Comparison of ENCODE assay signal across 7 cellular contexts in the genomic region with DNA sequence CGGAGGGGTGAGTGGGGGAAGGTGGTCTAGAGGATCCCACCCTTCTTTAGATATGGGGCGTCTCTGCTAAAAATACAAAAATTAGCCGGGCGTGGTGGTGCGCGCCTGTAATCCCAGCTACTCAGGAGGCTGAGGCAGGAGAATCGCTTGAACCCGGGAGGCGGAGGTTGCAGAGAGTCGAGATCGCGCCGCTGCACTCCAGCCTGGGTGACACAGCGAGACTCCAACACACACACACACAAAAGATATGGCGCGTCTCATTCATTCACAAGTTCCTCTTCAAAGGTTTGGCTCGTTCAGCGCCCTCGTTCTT. TPM values are rescaled to one million over a fixed set of nuclear protein-coding genes. Genes with fewer than 3 reads are reported as not detected.
DNase-seq lines count a peak whose midpoint lies in the region; ATAC-seq, FAIRE-seq and TF ChIP-seq lines count a peak whose summit lies in the region.
"Not testable (repeated sequence)": the region's sequence is repeated elsewhere in the genome, so short reads cannot be mapped to it uniquely, and the experiment has no call there.
"Had no signal": no experiment of that assay in that cellular context is flagged by ENCODE, and none has a peak within 500 bp of the region (broad histone marks: within the 10 kb centered on the region; RNA-seq: fewer than 3 reads in every experiment).

No MANE protein-coding gene starts in this region.

- H3K27me3 Mint-ChIP-seq in IgD-negative memory B cell; activated CD4-positive, alpha-beta memory T cell treated with anti-CD3 and anti-CD28 coated beads, Interleukin-2, amount 10 ng/mL, durations not matched to agents 7 days and 5 days: not testable (repeated sequence)

- POLR2A ChIA-PET in AG04450 (lab: Yijun Ruan, JAX): not testable (repeated sequence)
- POLR2A ChIA-PET in activated CD4-positive, alpha-beta memory T cell treated with anti-CD3 and anti-CD28 coated beads, Interleukin-2, amount 10 ng/mL, durations not matched to agents 7 days and 5 days (lab: Charles Lee): interaction anchor here (1.4 kb wide), 1 partner anchor 39 kb away, joined by 6 read pairs; the partner anchor contains the start of gene CDC34

- H3K27me3 ChIP-seq in AG04450 (ENCODE audit: control insufficient read depth, insufficient read depth, low read length); dorsolateral prefrontal cortex; iPS-20b (ENCODE audit: insufficient read depth, low read length); pancreas: not testable (repeated sequence)

- peak overlapping the region; percentile 86; the same call in 1 of the 2 replicates for H3K9ac ChIP-seq in iPS-20b (ENCODE audit: low read depth, low read length)

- H3K27ac ChIP-seq in AG04450 (ENCODE audit: low read depth, low read length); iPS-20b (ENCODE audit: low read length): not testable (repeated sequence)
- H3K27ac ChIP-seq in dorsolateral prefrontal cortex: peak overlapping the region in 33 of 59 donors; percentile 19 to 97 (median 87)
- H3K27ac ChIP-seq in pancreas: peak overlapping the region; percentile 69 to 88 (median 82)

- intact Hi-C loops in dorsolateral prefrontal cortex (cut with DNase I): loop anchor here (5.0 to 10.0 kb wide), 4 partner anchors 62 to 324 kb away; partner anchors contain the start of genes MED16 (in 1 of the 2), POLRMT (in 1 of the 2), PTBP1 (in 1 of the 2) and RNF126 (in 1 of the 2)
- intact Hi-C loops in pancreas (cut with DNase I): not testable (repeated sequence)

- WGBS in pancreas, 2 donors: 13 to 18% methylated on average over 15 to 19 of the region's 19 CpGs

- H3K4me1 Mint-ChIP-seq in IgD-negative memory B cell: peaks cover 15 to 18% (median 17%) of the 10 kb centered on the region in 3 donors
- peaks cover 35% of the 10 kb centered on the region for H3K4me1 Mint-ChIP-seq in activated CD4-positive, alpha-beta memory T cell treated with anti-CD3 and anti-CD28 coated beads, Interleukin-2, amount 10 ng/mL, durations not matched to agents 7 days and 5 days

- H3K9me3 Mint-ChIP-seq in IgD-negative memory B cell; activated CD4-positive, alpha-beta memory T cell treated with anti-CD3 and anti-CD28 coated beads, Interleukin-2, amount 10 ng/mL, durations not matched to agents 7 days and 5 days: not testable (repeated sequence)

- not testable (repeated sequence) for FAIRE-seq in pancreas (lab: Jason Lieb, UNC)

- not testable (repeated sequence) for H3K9me3 ChIP-seq in AG04450 (ENCODE audit: control insufficient read depth, insufficient read depth, low read length); iPS-20b (ENCODE audit: insufficient read depth, low read depth, low read length); pancreas

- CTCF ChIA-PET in AG04450 (lab: Charles Lee): not testable (repeated sequence)
- CTCF ChIA-PET in activated CD4-positive, alpha-beta memory T cell treated with anti-CD3 and anti-CD28 coated beads, Interleukin-2, amount 10 ng/mL, durations not matched to agents 7 days and 5 days (lab: Charles Lee): interaction anchor here (2.3 kb wide), 1 partner anchor 60 kb away, joined by 7 read pairs; no protein-coding TSS in a partner anchor

- peak overlapping the region; percentile 81 to 100 (median 94) for H3K4me3 Mint-ChIP-seq in IgD-negative memory B cell
- H3K4me3 Mint-ChIP-seq in activated CD4-positive, alpha-beta memory T cell treated with anti-CD3 and anti-CD28 coated beads, Interleukin-2, amount 10 ng/mL, durations not matched to agents 7 days and 5 days: peak overlapping the region; percentile 84

- peak overlapping the region; percentile 88 to 98 (median 97) for H3K27ac Mint-ChIP-seq in IgD-negative memory B cell
- peak overlapping the region; percentile 96 for H3K27ac Mint-ChIP-seq in activated CD4-positive, alpha-beta memory T cell treated with anti-CD3 and anti-CD28 coated beads, Interleukin-2, amount 10 ng/mL, durations not matched to agents 7 days and 5 days

- not testable (repeated sequence) for H3K36me3 Mint-ChIP-seq in IgD-negative memory B cell; activated CD4-positive, alpha-beta memory T cell treated with anti-CD3 and anti-CD28 coated beads, Interleukin-2, amount 10 ng/mL, durations not matched to agents 7 days and 5 days (ENCODE audit: low read depth)

- not testable (repeated sequence) for H3K36me3 ChIP-seq in iPS-20b (ENCODE audit: insufficient read depth, low read depth, low read length); pancreas

- not testable (repeated sequence) for DNase-seq in AG04450 (ENCODE audit: low read depth, low spot score); activated CD4-positive, alpha-beta memory T cell treated with anti-CD3 and anti-CD28 coated beads, Interleukin-2, amount 10 ng/mL, durations not matched to agents 7 days and 5 days; pancreas
- DNase-seq in dorsolateral prefrontal cortex: peak in 1 of 10 donors; percentile 2

- TF ChIP-seq CTCF in AG04450 (IDR thresholded peaks at IDR 0.05; ENCODE audit: low read depth, low read length); dorsolateral prefrontal cortex (IDR thresholded peaks at IDR 0.05 in 54 of 56, conservative IDR thresholded peaks at IDR 0.05 in 2 of 56; ENCODE audit: low read depth in 1 of 56, partially characterized antibody in 56 of 56); pancreas (IDR thresholded peaks at IDR 0.05): not testable (repeated sequence)

- ATAC-seq in pancreas: not testable (repeated sequence)

- H3K4me3 ChIP-seq in AG04450 (ENCODE audit: low read depth, low read length): peak overlapping the region; percentile 67
- peak overlapping the region in 58 of 59 donors; percentile 14 to 100 (median 96) for H3K4me3 ChIP-seq in dorsolateral prefrontal cortex
- peak overlapping the region; percentile 91 for H3K4me3 ChIP-seq in iPS-20b (ENCODE audit: low read length)
- H3K4me3 ChIP-seq in pancreas: peak overlapping the region in 3 of 4 donors; percentile 11 to 90 (median 64)

- H3K4me1 ChIP-seq in iPS-20b (ENCODE audit: insufficient read depth, low read length): not testable (repeated sequence)
- H3K4me1 ChIP-seq in pancreas: peaks cover 10 to 14% (median 12%) of the 10 kb centered on the region in 3 donors

RNA-seq across cellular contexts. Expression of gene BSG, which starts 1.6 kb away (rescaled TPM):
- polyA plus RNA-seq in AG04450 (2011; rRNA removed): 404 and 515 TPM in 2 replicates
- 165 and 222 TPM in 2 replicates for polyA minus RNA-seq in AG04450 (2011; rRNA and poly(A)+ RNA removed)
- polyA plus RNA-seq in IgD-negative memory B cell: 287 TPM
- total RNA-seq in activated CD4-positive, alpha-beta memory T cell treated with anti-CD3 and anti-CD28 coated beads, Interleukin-2, amount 10 ng/mL, durations not matched to agents 7 days and 5 days: 100 to 1,000 TPM; 255 to 257 TPM
- 100 to 1,000 TPM; 350 to 867 (median 549) TPM for total RNA-seq in dorsolateral prefrontal cortex
- 100 to 1,000 TPM; 122 to 200 (median 149) TPM for total RNA-seq in pancreas
- polyA plus RNA-seq in pancreas: 100 to 1,000 TPM; 210 to 256 TPM

RNA-seq across cellular contexts. Expression of gene HCN2, which starts 18.9 kb away (rescaled TPM):
- polyA plus RNA-seq in AG04450 (2011; rRNA removed) (0.33 and 0.58 TPM in 2 replicates), IgD-negative memory B cell (not detected), pancreas (under 1 TPM; 0.27 to 0.82 TPM)
- 1.2 and 2.1 TPM in 2 replicates for polyA minus RNA-seq in AG04450 (2011; rRNA and poly(A)+ RNA removed)
- 1 to 10 TPM; 3.1 to 3.5 TPM for total RNA-seq in activated CD4-positive, alpha-beta memory T cell treated with anti-CD3 and anti-CD28 coated beads, Interleukin-2, amount 10 ng/mL, durations not matched to agents 7 days and 5 days
- total RNA-seq in dorsolateral prefrontal cortex (100 to 1,000 TPM in 109 of 120 experiments, 10 to 100 TPM in 11; 76.8 to 199 (median 123) TPM), pancreas (under 1 TPM; 0.12 to 0.46 (median 0.18) TPM)
- total RNA-seq: thyroid gland had no signal

RNA-seq across cellular contexts. Expression of gene GZMM, which starts 26.9 kb away (rescaled TPM):
- not detected in 2 replicates for polyA plus RNA-seq in AG04450 (2011; rRNA removed)
- polyA minus RNA-seq in AG04450 (2011; rRNA and poly(A)+ RNA removed): not detected in 2 replicates
- 15.8 TPM for polyA plus RNA-seq in IgD-negative memory B cell
- total RNA-seq in activated CD4-positive, alpha-beta memory T cell treated with anti-CD3 and anti-CD28 coated beads, Interleukin-2, amount 10 ng/mL, durations not matched to agents 7 days and 5 days: 10 to 100 TPM; 45.1 to 45.2 TPM
- 1 to 10 TPM in 36 of 120 experiments, under 1 TPM in 46, not detected in 38; 0.43 to 5.3 (median 0.94) TPM for total RNA-seq in dorsolateral prefrontal cortex
- total RNA-seq in pancreas: under 1 TPM in 4 of 6 donors, not detected in 2; 0.28 to 0.38 (median 0.33) TPM
- polyA plus RNA-seq in pancreas: under 1 TPM; 0.31 to 0.38 TPM

RNA-seq across cellular contexts. Expression of gene CDC34, which starts 39.2 kb away (rescaled TPM):
- polyA plus RNA-seq in AG04450 (2011; rRNA removed) (34.0 and 54.0 TPM in 2 replicates), IgD-negative memory B cell (20.1 TPM), pancreas (100 to 1,000 TPM in 1 of 2 donors, 10 to 100 TPM in 1; 80.0 to 107 TPM)
- 24.5 and 30.8 TPM in 2 replicates for polyA minus RNA-seq in AG04450 (2011; rRNA and poly(A)+ RNA removed)
- 10 to 100 TPM; 50.3 to 50.4 TPM for total RNA-seq in activated CD4-positive, alpha-beta memory T cell treated with anti-CD3 and anti-CD28 coated beads, Interleukin-2, amount 10 ng/mL, durations not matched to agents 7 days and 5 days
- total RNA-seq in dorsolateral prefrontal cortex (10 to 100 TPM; 53.7 to 98.3 (median 68.0) TPM), pancreas (10 to 100 TPM; 26.2 to 49.4 (median 39.1) TPM)

Comparison
In these comparisons a context has a peak if more than half of its experiments do, and no peak if none do; other contexts are left out.
1. RNA of gene HCN2, which starts 18.9 kb away (total RNA-seq): 76.8 to 199 TPM in dorsolateral prefrontal cortex; 3.1 to 3.5 TPM in activated CD4-positive, alpha-beta memory T cell treated with anti-CD3 and anti-CD28 coated beads, Interleukin-2, amount 10 ng/mL, durations not matched to agents 7 days and 5 days and 0.12 to 0.46 TPM in pancreas; every median in the first group is over 10 times any median in the second.
2. RNA of gene GZMM, which starts 26.9 kb away (total RNA-seq): 45.1 to 45.2 TPM in activated CD4-positive, alpha-beta memory T cell treated with anti-CD3 and anti-CD28 coated beads, Interleukin-2, amount 10 ng/mL, durations not matched to agents 7 days and 5 days; 0.43 to 5.3 TPM in dorsolateral prefrontal cortex and 0.28 to 0.38 TPM in pancreas; every median in the first group is over 4 times any median in the second.
3. Peak in every context shown above with its lines, with median percentiles within 50 percentile points of each other: H3K4me3 ChIP-seq.